ENCODE assay signal across 33 cellular contexts in genomic region chr3:43675593-43675992, GRCh38. TPM values are rescaled to one million over a fixed set of nuclear protein-coding genes. Genes with fewer than 3 reads are reported as not detected.
DNase-seq lines count a peak whose midpoint lies in the region; ATAC-seq, FAIRE-seq and TF ChIP-seq lines count a peak whose summit lies in the region.
"Had no signal": no experiment of that assay in that cellular context is flagged by ENCODE, and none has a peak within 500 bp of the region (broad histone marks: within the 10 kb centered on the region; RNA-seq: fewer than 3 reads in every experiment).

No MANE protein-coding gene starts in this region.

- CTCF ChIA-PET in K562 (lab: Yijun Ruan, JAX; ENCODE audit: low intra/inter-chr PET ratio): no interaction called here

- H3K36me3 ChIP-seq in K562 (ENCODE audit: control insufficient read depth, insufficient read depth, low read length): peaks cover 3% of the 10 kb centered on the region; the same call in 1 of the 3 replicates
- H3K36me3 ChIP-seq in neutrophil: no peaks in the 10 kb centered on the region
- H3K36me3 ChIP-seq: BE2C; BLaER1; BLaER1 treated with 17β-estradiol and CSF1 and Interleukin-3, amounts not matched to agents 10 nM and 100 nM had no signal

- H3K9ac ChIP-seq in K562 (ENCODE audit: insufficient read depth in 1 of 2, low read depth in 2 of 2, low read length in 2 of 2): no peak overlapping the region
- H3K9ac ChIP-seq: BLaER1; BLaER1 treated with 17β-estradiol and CSF1 and Interleukin-3, amounts not matched to agents 10 nM and 100 nM had no signal

- POLR2A ChIA-PET in K562 (lab: Yijun Ruan, JAX): interaction anchor here (1.9 to 6.6 kb wide), 2 partner anchors 14 to 18 kb away, joined by 7 to 32 read pairs; partner anchors contain the start of gene ABHD5

- no peak overlapping the region for H3K4me2 ChIP-seq in K562 (ENCODE audit: insufficient read depth, low read length)
- H3K4me2 ChIP-seq: A549; BLaER1; BLaER1 treated with 17β-estradiol and CSF1 and Interleukin-3, amounts not matched to agents 10 nM and 100 nM had no signal

- peaks cover 33% of the 10 kb centered on the region for H3K79me2 ChIP-seq in K562 (ENCODE audit: control insufficient read depth, insufficient read depth, low read length)

- FAIRE-seq in GM19239 (lab: Jason Lieb, UNC): peak; percentile 48
- FAIRE-seq in K562 (lab: Jason Lieb, UNC): no peak
- FAIRE-seq: A204.1, A549, D721Med had no signal

- BruUV-seq in K562 (replicated peaks; lab: Mats Ljungman, UMichigan): no TSS peak

- intact Hi-C loops in K562 (cut with micrococcal nuclease): no loop called here

- DNase-seq in GM19239 (ENCODE audit: insufficient read length, low spot score) (no peak), K562 (ENCODE audit: extremely low read depth in 1 of 4, low spot score in 3 of 4) (no peak), left lobe of liver (ENCODE audit: low spot score) (no peak)
- no peak for DNase-seq in activated T-cell treated with anti-CD3 and anti-CD28 coated beads, Interleukin-2, amount 50 U/mL, for 48 hours
- DNase-seq: 8988T; ACHN; AML-193; BE2C; C1 segment of cervical spinal cord; Caco-2; Calu3; CD4-positive, alpha-beta memory T cell; CD4-positive, alpha-beta T cell; CD4-positive, CD25-positive, alpha-beta regulatory T cell; CD8-positive, alpha-beta memory T cell; CD8-positive, alpha-beta T cell; COR-L47; DMS 273 treated with DMSO at 0.1 percent for 48 hours; DMS153; DMS53; DMS79; DMS79 treated with DMSO at 0.1 percent for 48 hours; DND-41; EL had no signal

- H3K4me1 ChIP-seq in K562 (replicated peaks in 1 of 2; ENCODE audit: control insufficient read depth in 2 of 2, insufficient read depth in 2 of 2, low read length in 2 of 2): peaks cover 17 to 73% of the 10 kb centered on the region in 2 experiments
- peaks cover 36 to 39% of the 10 kb centered on the region in 2 experiments for H3K4me1 ChIP-seq in neutrophil (ENCODE audit: control insufficient read depth in 1 of 2, insufficient read depth in 1 of 2, low read depth in 1 of 2, low read length in 1 of 2)
- H3K4me1 ChIP-seq: A549; BE2C; BLaER1; BLaER1 treated with 17β-estradiol and CSF1 and Interleukin-3, amounts not matched to agents 10 nM and 100 nM had no signal

- TF ChIP-seq POLR2A in K562 (conservative IDR thresholded peaks at IDR 0.05): no peak

- ATAC-seq in K562 (no peak), HG03460 (IDR thresholded peaks at IDR 0.05; ENCODE audit: unreplicated experiment) (no peak), left lobe of liver (no peak)
- ATAC-seq: A549; CD8-positive, alpha-beta T cell had no signal

- no peak for TF ChIP-seq EP300 in K562 (IDR thresholded peaks at IDR 0.05; ENCODE audit: low read length)

- H2AFZ ChIP-seq in K562 (ENCODE audit: low read depth, low read length): no peak overlapping the region

- H3K27ac ChIP-seq in K562 (ENCODE audit: extremely low read depth, low read depth, low read length) (no peak overlapping the region; the same call in 2 of the 3 replicates), neutrophil (peak overlapping the region; percentile 60)
- H3K27ac ChIP-seq: 22Rv1; A549; BLaER1; BLaER1 treated with 17β-estradiol and CSF1 and Interleukin-3, amounts not matched to agents 10 nM and 100 nM; C4-2B had no signal

- H3K9me3 ChIP-seq in K562 (replicated peaks; ENCODE audit: control insufficient read depth, insufficient read depth, low read depth, low read length) (peaks cover 12% of the 10 kb centered on the region), neutrophil (no peaks in the 10 kb centered on the region)
- H3K9me3 ChIP-seq: A549, BE2C, Caco-2 had no signal

- H3K27me3 ChIP-seq in K562 (ENCODE audit: control insufficient read depth in 2 of 2, insufficient read depth in 2 of 2, low read length in 2 of 2) (no peaks in the 10 kb centered on the region), neutrophil (no peaks in the 10 kb centered on the region)
- H3K27me3 ChIP-seq: BE2C; BLaER1; BLaER1 treated with 17β-estradiol and CSF1 and Interleukin-3, amounts not matched to agents 10 nM and 100 nM had no signal

- in situ Hi-C loops in K562 (cut with MboI): no loop called here

- H3K4me3 ChIP-seq in K562 (no peak overlapping the region), neutrophil (ENCODE audit: low read depth in 1 of 2, low read length in 1 of 2) (no peak overlapping the region)
- H3K4me3 ChIP-seq: A549; BLaER1; BLaER1 treated with 17β-estradiol and CSF1 and Interleukin-3, amounts not matched to agents 10 nM and 100 nM had no signal

- no peak for TF ChIP-seq RAD21 in K562 (CRISPR knock-in tag; conservative IDR thresholded peaks at IDR 0.05 in 1 of 2, IDR thresholded peaks at IDR 0.05 in 1 of 2)

- TF ChIP-seq CTCF in K562 (IDR thresholded peaks at IDR 0.05 in 2 of 3, conservative IDR thresholded peaks at IDR 0.05 in 1 of 3; ENCODE audit: insufficient read depth in 2 of 3, low read depth in 1 of 3, low read length in 3 of 3): no peak
- TF ChIP-seq CTCF in neutrophil (IDR thresholded peaks at IDR 0.05): no peak

- H3K9me1 ChIP-seq in K562 (ENCODE audit: control insufficient read depth, insufficient read depth, low read length): no peaks in the 10 kb centered on the region

- no peaks in the 10 kb centered on the region for H4K20me1 ChIP-seq in K562 (replicated peaks; ENCODE audit: control insufficient read depth, insufficient read depth, low read length)
- H4K20me1 ChIP-seq: BLaER1; BLaER1 treated with 17β-estradiol and CSF1 and Interleukin-3, amounts not matched to agents 10 nM and 100 nM had no signal

TF ChIP-seq in K562, 482 proteins besides CTCF, POLR2A, EP300 and RAD21 (continues in another document):
- TF ChIP-seq RBM25 (IDR thresholded peaks at IDR 0.05; ENCODE audit: low read depth, low read length, severe bottlenecking): peak; percentile 51
- peak; percentile 76 for TF ChIP-seq ZFP36 (IDR thresholded peaks at IDR 0.05; ENCODE audit: low read depth, low read length, partially characterized antibody)
- no peak for TF ChIP-seq FOSL1 (tag; conservative IDR thresholded peaks at IDR 0.05)
- TF ChIP-seq TRIM28 (IDR thresholded peaks at IDR 0.05): no peak

RNA-seq across cellular contexts. Expression of gene ABHD5, which starts 15.1 kb away (rescaled TPM):
- 63.4 and 187 TPM in 2 replicates for total RNA-seq in K562 (2011; cell fraction: chromatin; rRNA removed; ENCODE audit: low replicate concordance)
- 28.0 and 52.1 TPM in 2 replicates for total RNA-seq in K562 (2011; cell fraction: nucleolus; rRNA removed)
- total RNA-seq in K562 (2011; cell fraction: nucleoplasm; rRNA removed): 79.9 and 117 TPM in 2 replicates
- total RNA-seq in K562 (2014; rRNA removed): 27.8 and 33.4 TPM in 2 replicates
- total RNA-seq in K562 (2014; rRNA removed; fragmentation: Illumina TruSeq; extraction: Trizol): 58.9 and 61.4 TPM in 2 replicates
- 49.1 and 50.4 TPM in 2 replicates for total RNA-seq in K562 (2015; rRNA removed; fragmentation: Illumina TruSeq; extraction: Trizol)
- total RNA-seq in K562 (2021): 39.9 and 40.7 TPM in 2 replicates
- polyA plus RNA-seq in K562 (2011; rRNA removed): 53.9 and 58.8 TPM in 2 replicates
- 23.6 and 36.2 TPM in 2 replicates for polyA plus RNA-seq in K562 (2011; cell fraction: cytosol; rRNA removed)
- polyA plus RNA-seq in K562 (2011; cell fraction: nucleus; rRNA removed): 34.3 and 51.7 TPM in 2 replicates
- 33.9 and 40.6 TPM in 2 replicates for polyA plus RNA-seq in K562 (2012)
- polyA plus RNA-seq in K562 (2014; fragmentation: Illumina TruSeq; extraction: Trizol): 55.0 and 61.7 TPM in 2 replicates
- polyA plus RNA-seq in K562 (2014; fragmentation: Nextera tagmentation; extraction: Ambion mirVana): 10 to 100 TPM; 31.9 to 35.0 TPM
- 37.5 and 38.1 TPM in 2 replicates for polyA plus RNA-seq in K562 (2014; rRNA removed)
- polyA minus RNA-seq in K562 (2011; rRNA and poly(A)+ RNA removed): 62.2 and 80.3 TPM in 2 replicates
- 18.8 and 25.4 TPM in 2 replicates for polyA minus RNA-seq in K562 (2011; cell fraction: cytosol; rRNA and poly(A)+ RNA removed)
- polyA minus RNA-seq in K562 (2011; cell fraction: nucleus; rRNA and poly(A)+ RNA removed): 36.4 and 64.4 TPM in 2 replicates
- 12.8 TPM for total RNA-seq in left lobe of liver

RNA-seq across cellular contexts. Expression of gene ANO10, which starts 53.8 kb away (rescaled TPM):
- 97.9 and 159 TPM in 2 replicates for total RNA-seq in K562 (2011; cell fraction: chromatin; rRNA removed; ENCODE audit: low replicate concordance)
- 79.0 and 95.4 TPM in 2 replicates for total RNA-seq in K562 (2011; cell fraction: nucleolus; rRNA removed)
- 95.5 and 111 TPM in 2 replicates for total RNA-seq in K562 (2011; cell fraction: nucleoplasm; rRNA removed)
- 27.2 and 27.9 TPM in 2 replicates for total RNA-seq in K562 (2014; rRNA removed)
- 36.3 and 42.8 TPM in 2 replicates for total RNA-seq in K562 (2014; rRNA removed; fragmentation: Illumina TruSeq; extraction: Trizol)
- total RNA-seq in K562 (2015; rRNA removed; fragmentation: Illumina TruSeq; extraction: Trizol): 32.3 and 36.3 TPM in 2 replicates
- 41.3 and 41.7 TPM in 2 replicates for total RNA-seq in K562 (2021)
- polyA plus RNA-seq in K562 (2011; rRNA removed): 44.9 and 46.0 TPM in 2 replicates
- polyA plus RNA-seq in K562 (2011; cell fraction: cytosol; rRNA removed): 22.8 and 42.5 TPM in 2 replicates
- polyA plus RNA-seq in K562 (2011; cell fraction: nucleus; rRNA removed): 16.3 and 23.3 TPM in 2 replicates
- polyA plus RNA-seq in K562 (2012): 32.9 and 41.8 TPM in 2 replicates
- 33.1 and 34.8 TPM in 2 replicates for polyA plus RNA-seq in K562 (2014; fragmentation: Illumina TruSeq; extraction: Trizol)
- 10 to 100 TPM in 1 of 2 experiments, 1 to 10 TPM in 1; 6.4 to 14.2 TPM for polyA plus RNA-seq in K562 (2014; fragmentation: Nextera tagmentation; extraction: Ambion mirVana)
- 25.7 and 27.5 TPM in 2 replicates for polyA plus RNA-seq in K562 (2014; rRNA removed)
- 71.7 and 92.2 TPM in 2 replicates for polyA minus RNA-seq in K562 (2011; rRNA and poly(A)+ RNA removed)
- polyA minus RNA-seq in K562 (2011; cell fraction: cytosol; rRNA and poly(A)+ RNA removed): 22.3 and 28.8 TPM in 2 replicates
- polyA minus RNA-seq in K562 (2011; cell fraction: nucleus; rRNA and poly(A)+ RNA removed): 44.7 and 71.0 TPM in 2 replicates
- total RNA-seq in left lobe of liver: 11.4 TPM
